ENCODE assay signal across 1 cellular context in genomic region chr10:3494131-3494878, GRCh38.
TF ChIP-seq lines count a peak whose summit lies in the region.

No MANE protein-coding gene starts in this region.

TF ChIP-seq in GM23338, 12 proteins besides CTCF, POLR2A, EP300 and RAD21 (continued from another document):
- TF ChIP-seq, protein P1, sequence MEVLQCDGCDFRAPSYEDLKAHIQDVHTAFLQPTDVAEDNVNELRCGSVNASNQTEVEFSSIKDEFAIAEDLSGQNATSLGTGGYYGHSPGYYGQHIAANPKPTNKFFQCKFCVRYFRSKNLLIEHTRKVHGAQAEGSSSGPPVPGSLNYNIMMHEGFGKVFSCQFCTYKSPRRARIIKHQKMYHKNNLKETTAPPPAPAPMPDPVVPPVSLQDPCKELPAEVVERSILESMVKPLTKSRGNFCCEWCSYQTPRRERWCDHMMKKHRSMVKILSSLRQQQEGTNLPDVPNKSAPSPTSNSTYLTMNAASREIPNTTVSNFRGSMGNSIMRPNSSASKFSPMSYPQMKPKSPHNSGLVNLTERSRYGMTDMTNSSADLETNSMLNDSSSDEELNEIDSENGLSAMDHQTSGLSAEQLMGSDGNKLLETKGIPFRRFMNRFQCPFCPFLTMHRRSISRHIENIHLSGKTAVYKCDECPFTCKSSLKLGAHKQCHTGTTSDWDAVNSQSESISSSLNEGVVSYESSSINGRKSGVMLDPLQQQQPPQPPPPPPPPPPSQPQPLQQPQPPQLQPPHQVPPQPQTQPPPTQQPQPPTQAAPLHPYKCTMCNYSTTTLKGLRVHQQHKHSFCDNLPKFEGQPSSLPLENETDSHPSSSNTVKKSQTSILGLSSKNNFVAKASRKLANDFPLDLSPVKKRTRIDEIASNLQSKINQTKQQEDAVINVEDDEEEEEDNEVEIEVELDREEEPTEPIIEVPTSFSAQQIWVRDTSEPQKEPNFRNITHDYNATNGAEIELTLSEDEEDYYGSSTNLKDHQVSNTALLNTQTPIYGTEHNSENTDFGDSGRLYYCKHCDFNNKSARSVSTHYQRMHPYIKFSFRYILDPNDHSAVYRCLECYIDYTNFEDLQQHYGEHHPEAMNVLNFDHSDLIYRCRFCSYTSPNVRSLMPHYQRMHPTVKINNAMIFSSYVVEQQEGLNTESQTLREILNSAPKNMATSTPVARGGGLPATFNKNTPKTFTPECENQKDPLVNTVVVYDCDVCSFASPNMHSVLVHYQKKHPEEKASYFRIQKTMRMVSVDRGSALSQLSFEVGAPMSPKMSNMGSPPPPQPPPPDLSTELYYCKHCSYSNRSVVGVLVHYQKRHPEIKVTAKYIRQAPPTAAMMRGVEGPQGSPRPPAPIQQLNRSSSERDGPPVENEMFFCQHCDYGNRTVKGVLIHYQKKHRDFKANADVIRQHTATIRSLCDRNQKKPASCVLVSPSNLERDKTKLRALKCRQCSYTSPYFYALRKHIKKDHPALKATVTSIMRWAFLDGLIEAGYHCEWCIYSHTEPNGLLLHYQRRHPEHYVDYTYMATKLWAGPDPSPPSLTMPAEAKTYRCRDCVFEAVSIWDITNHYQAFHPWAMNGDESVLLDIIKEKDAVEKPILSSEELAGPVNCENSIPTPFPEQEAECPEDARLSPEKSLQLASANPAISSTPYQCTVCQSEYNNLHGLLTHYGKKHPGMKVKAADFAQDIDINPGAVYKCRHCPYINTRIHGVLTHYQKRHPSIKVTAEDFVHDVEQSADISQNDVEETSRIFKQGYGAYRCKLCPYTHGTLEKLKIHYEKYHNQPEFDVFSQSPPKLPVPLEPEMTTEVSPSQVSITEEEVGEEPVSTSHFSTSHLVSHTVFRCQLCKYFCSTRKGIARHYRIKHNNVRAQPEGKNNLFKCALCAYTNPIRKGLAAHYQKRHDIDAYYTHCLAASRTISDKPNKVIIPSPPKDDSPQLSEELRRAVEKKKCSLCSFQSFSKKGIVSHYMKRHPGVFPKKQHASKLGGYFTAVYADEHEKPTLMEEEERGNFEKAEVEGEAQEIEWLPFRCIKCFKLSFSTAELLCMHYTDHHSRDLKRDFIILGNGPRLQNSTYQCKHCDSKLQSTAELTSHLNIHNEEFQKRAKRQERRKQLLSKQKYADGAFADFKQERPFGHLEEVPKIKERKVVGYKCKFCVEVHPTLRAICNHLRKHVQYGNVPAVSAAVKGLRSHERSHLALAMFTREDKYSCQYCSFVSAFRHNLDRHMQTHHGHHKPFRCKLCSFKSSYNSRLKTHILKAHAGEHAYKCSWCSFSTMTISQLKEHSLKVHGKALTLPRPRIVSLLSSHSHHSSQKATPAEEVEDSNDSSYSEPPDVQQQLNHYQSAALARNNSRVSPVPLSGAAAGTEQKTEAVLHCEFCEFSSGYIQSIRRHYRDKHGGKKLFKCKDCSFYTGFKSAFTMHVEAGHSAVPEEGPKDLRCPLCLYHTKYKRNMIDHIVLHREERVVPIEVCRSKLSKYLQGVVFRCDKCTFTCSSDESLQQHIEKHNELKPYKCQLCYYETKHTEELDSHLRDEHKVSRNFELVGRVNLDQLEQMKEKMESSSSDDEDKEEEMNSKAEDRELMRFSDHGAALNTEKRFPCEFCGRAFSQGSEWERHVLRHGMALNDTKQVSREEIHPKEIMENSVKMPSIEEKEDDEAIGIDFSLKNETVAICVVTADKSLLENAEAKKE (CRISPR knock-in tag; IDR thresholded peaks at IDR 0.05), result no peak
- TF ChIP-seq CREB1 (CRISPR knock-in tag; IDR thresholded peaks at IDR 0.05; ENCODE audit: low read depth), result no peak
- no peak for TF ChIP-seq STAT1 (IDR thresholded peaks at IDR 0.05; ENCODE audit: unreplicated experiment)
- TF ChIP-seq ZNF114 (CRISPR knock-in tag; IDR thresholded peaks at IDR 0.05), result no peak
